Comparison of ENCODE assay signal across 26 cellular contexts in the genomic region with DNA sequence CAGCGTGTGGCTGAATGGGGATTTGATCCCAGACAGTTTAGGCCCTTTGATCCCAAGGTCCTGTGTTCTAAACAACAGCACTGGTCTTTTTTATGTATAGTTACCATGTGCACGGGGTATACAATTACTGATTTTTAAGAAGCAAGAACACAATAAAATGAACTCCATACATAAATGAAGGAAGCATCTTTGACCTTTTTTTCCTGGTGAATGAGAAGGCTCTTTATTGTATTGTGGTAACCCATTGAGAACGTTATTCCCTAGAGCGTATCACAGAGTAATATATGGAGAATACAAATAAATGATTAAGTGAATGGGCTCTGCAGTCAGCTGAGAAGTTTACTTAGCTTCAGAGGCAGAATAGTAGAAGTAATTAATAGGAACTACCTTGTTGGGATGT.
"Had no signal": no experiment of that assay in that cellular context is flagged by ENCODE, and none has a peak within 500 bp of the region (broad histone marks: within the 10 kb centered on the region; RNA-seq: fewer than 3 reads in every experiment).

No MANE protein-coding gene starts in this region.

- H3K36me3 Mint-ChIP-seq: immature natural killer cell; naive B cell; natural killer cell; stimulated activated memory B cell treated with anti-CD40 and anti-IgM and Interleukin-4, amounts not matched to agents 10 μg/mL and 1 μg/mL and 100 μg/mL, for 72 hours had no signal

- H3K9me3 Mint-ChIP-seq: nephron progenitor cell, neural progenitor cell had no signal

- ATAC-seq: left colon; left lung; lower lobe of right lung; natural killer cell; psoas muscle; right lobe of liver; stimulated activated memory B cell treated with anti-CD40 and anti-IgM and Interleukin-4, amounts not matched to agents 10 μg/mL and 1 μg/mL and 100 μg/mL, for 72 hours; stimulated activated naive CD8-positive, alpha-beta T cell treated with anti-CD3 and anti-CD28 coated beads, Interleukin-15, Interleukin-2, amounts not matched to agents 100 U/mL and 50 U/mL, for 24 hours had no signal

- H3K27ac Mint-ChIP-seq: immature natural killer cell; naive B cell; natural killer cell; nephron progenitor cell; neural progenitor cell; stimulated activated memory B cell treated with anti-CD40 and anti-IgM and Interleukin-4, amounts not matched to agents 10 μg/mL and 1 μg/mL and 100 μg/mL, for 72 hours had no signal

- H3K4me3 Mint-ChIP-seq: immature natural killer cell; naive B cell; natural killer cell; nephron progenitor cell; neural progenitor cell; stimulated activated memory B cell treated with anti-CD40 and anti-IgM and Interleukin-4, amounts not matched to agents 10 μg/mL and 1 μg/mL and 100 μg/mL, for 72 hours had no signal

- H3K4me1 Mint-ChIP-seq: immature natural killer cell; naive B cell; natural killer cell; stimulated activated memory B cell treated with anti-CD40 and anti-IgM and Interleukin-4, amounts not matched to agents 10 μg/mL and 1 μg/mL and 100 μg/mL, for 72 hours had no signal

- DNase-seq: hypothalamus; immature natural killer cell; kidney; left colon; left lung; lower lobe of right lung; mammary epithelial cell; mesenchymal stem cell; naive B cell; natural killer cell; nephron progenitor cell; occipital lobe; psoas muscle; right lobe of liver; stimulated activated CD4-positive, alpha-beta T cell treated with anti-CD3 and anti-CD28 coated beads, Interleukin-1b, Interleukin-23, amount 100 ng/mL, for 48 hours; stimulated activated CD4-positive, alpha-beta T cell treated with anti-CD3 and anti-CD28 coated beads, Interleukin-2, amount 100 ng/mL, for 48 hours; stimulated activated CD4-positive, alpha-beta T cell treated with anti-CD3 and anti-CD28 coated beads, Interleukin-4, amount 100 ng/mL, for 4 hours; stimulated activated CD8-positive, alpha-beta memory T cell treated with anti-CD3 and anti-CD28 coated beads, Interleukin-4, amount 100 ng/mL, for 48 hours; stimulated activated naive CD8-positive, alpha-beta T cell treated with anti-CD3 and anti-CD28 coated beads, Interleukin-15, Interleukin-2, amounts not matched to agents 100 U/mL and 50 U/mL, for 24 hours; stomach; testis; thyroid gland; transverse colon; upper lobe of left lung had no signal

- H3K27me3 Mint-ChIP-seq: stimulated activated memory B cell treated with anti-CD40 and anti-IgM and Interleukin-4, amounts not matched to agents 10 μg/mL and 1 μg/mL and 100 μg/mL, for 72 hours had no signal
